ENCODE assay signal across 8 cellular contexts in genomic region chr11:10752061-10752460, GRCh38. TPM values are rescaled to one million over a fixed set of nuclear protein-coding genes. Genes with fewer than 3 reads are reported as not detected.
A peak's percentile ranks its signal among the peaks of the same experiment; 100 is the strongest.
DNase-seq lines count a peak whose midpoint lies in the region; ATAC-seq and TF ChIP-seq lines count a peak whose summit lies in the region.

No MANE protein-coding gene starts in this region.

- H3K27me3 ChIP-seq in testis = no peaks in the 10 kb centered on the region

- no peak for DNase-seq in activated CD4-positive, alpha-beta T cell treated with anti-CD3 and anti-CD28 coated beads, Interleukin-2, amount 10 ng/mL, durations not matched to agents 7 days and 5 days
- DNase-seq in activated CD4-positive, alpha-beta T cell treated with anti-CD3 and anti-CD28 coated beads, Interleukin-2, amount 50 U/mL, for 4 hours = no peak
- DNase-seq in kidney tubule cell (ENCODE audit: low spot score) = peak; percentile 29
- no peak for DNase-seq in testis
- DNase-seq in NCI-H226 = no peak
- DNase-seq in cortex of kidney (lab: John Stamatoyannopoulos, UW) = no peak

- 35 to 39% methylated on average over 2 of the region's 2 CpGs for WGBS in testis, 2 donors

- CTCF ChIA-PET in activated CD4-positive, alpha-beta T cell treated with anti-CD3 and anti-CD28 coated beads, Interleukin-2, amount 10 ng/mL, durations not matched to agents 7 days and 5 days (lab: Charles Lee) = no interaction called here

- H3K27me3 Mint-ChIP-seq in activated CD4-positive, alpha-beta T cell treated with anti-CD3 and anti-CD28 coated beads, Interleukin-2, amount 10 ng/mL, durations not matched to agents 7 days and 5 days = no peaks in the 10 kb centered on the region
- H3K27me3 Mint-ChIP-seq in activated naive CD8-positive, alpha-beta T cell = no peaks in the 10 kb centered on the region

- POLR2A ChIA-PET in activated CD4-positive, alpha-beta T cell treated with anti-CD3 and anti-CD28 coated beads, Interleukin-2, amount 10 ng/mL, durations not matched to agents 7 days and 5 days (lab: Charles Lee) = interaction anchor here (1.7 kb wide), 1 partner anchor 57 kb away, joined by 6 read pairs; the partner anchor contains the start of gene EIF4G2

- no peak for ATAC-seq in HG02884 (IDR thresholded peaks at IDR 0.05; ENCODE audit: unreplicated experiment)

- no peak for TF ChIP-seq POLR2A in testis (IDR thresholded peaks at IDR 0.05)

- peak overlapping the region; percentile 88 for H3K27ac Mint-ChIP-seq in activated CD4-positive, alpha-beta T cell treated with anti-CD3 and anti-CD28 coated beads, Interleukin-2, amount 10 ng/mL, durations not matched to agents 7 days and 5 days
- H3K27ac Mint-ChIP-seq in activated naive CD8-positive, alpha-beta T cell = peak overlapping the region; percentile 92

- peaks cover 5% of the 10 kb centered on the region for H3K4me1 ChIP-seq in testis

- H3K9me3 Mint-ChIP-seq in activated CD4-positive, alpha-beta T cell treated with anti-CD3 and anti-CD28 coated beads, Interleukin-2, amount 10 ng/mL, durations not matched to agents 7 days and 5 days = no peaks in the 10 kb centered on the region
- no peaks in the 10 kb centered on the region for H3K9me3 Mint-ChIP-seq in activated naive CD8-positive, alpha-beta T cell (ENCODE audit: low read depth)

- no peaks in the 10 kb centered on the region for H3K36me3 ChIP-seq in testis (ENCODE audit: low read depth, missing control alignments)

- H3K4me1 Mint-ChIP-seq in activated CD4-positive, alpha-beta T cell treated with anti-CD3 and anti-CD28 coated beads, Interleukin-2, amount 10 ng/mL, durations not matched to agents 7 days and 5 days = peaks cover 32% of the 10 kb centered on the region
- peaks cover 24% of the 10 kb centered on the region for H3K4me1 Mint-ChIP-seq in activated naive CD8-positive, alpha-beta T cell (ENCODE audit: low read depth)

- H3K27ac ChIP-seq in testis = peak overlapping the region in 1 of 2 donors; percentile 98

- intact Hi-C loops in testis (cut with DNase I; ENCODE audit: low total_unique reads) = no loop called here

- H3K4me3 Mint-ChIP-seq in activated CD4-positive, alpha-beta T cell treated with anti-CD3 and anti-CD28 coated beads, Interleukin-2, amount 10 ng/mL, durations not matched to agents 7 days and 5 days = peak overlapping the region; percentile 95
- H3K4me3 Mint-ChIP-seq in activated naive CD8-positive, alpha-beta T cell = peak overlapping the region; percentile 96

- peaks cover 31% of the 10 kb centered on the region for H3K36me3 Mint-ChIP-seq in activated CD4-positive, alpha-beta T cell treated with anti-CD3 and anti-CD28 coated beads, Interleukin-2, amount 10 ng/mL, durations not matched to agents 7 days and 5 days (ENCODE audit: low read depth)
- peaks cover 9% of the 10 kb centered on the region for H3K36me3 Mint-ChIP-seq in activated naive CD8-positive, alpha-beta T cell

- no peak for TF ChIP-seq CTCF in testis (IDR thresholded peaks at IDR 0.05)

- H3K4me3 ChIP-seq in testis = peak overlapping the region; percentile 83 to 88

- no peaks in the 10 kb centered on the region for H3K9me3 ChIP-seq in testis

RNA-seq across cellular contexts. Expression of gene CTR9, which starts 1.0 kb away (rescaled TPM):
- 10 to 100 TPM; 45.3 to 47.0 TPM for total RNA-seq in activated CD4-positive, alpha-beta T cell treated with anti-CD3 and anti-CD28 coated beads, Interleukin-2, amount 10 ng/mL, durations not matched to agents 7 days and 5 days
- total RNA-seq in testis = 10 to 100 TPM; 47.3 to 50.9 TPM
- polyA plus RNA-seq in testis (ENCODE audit: insufficient read depth, low read depth, low replicate concordance) = 48.6 TPM

RNA-seq across cellular contexts. Expression of gene EIF4G2, which starts 56.7 kb away (rescaled TPM):
- 100 to 1,000 TPM; 650 to 817 TPM for total RNA-seq in activated CD4-positive, alpha-beta T cell treated with anti-CD3 and anti-CD28 coated beads, Interleukin-2, amount 10 ng/mL, durations not matched to agents 7 days and 5 days
- 100 to 1,000 TPM; 451 to 519 TPM for total RNA-seq in testis
- polyA plus RNA-seq in testis (ENCODE audit: insufficient read depth, low read depth, low replicate concordance) = 501 TPM

RNA-seq across cellular contexts. Expression of gene IRAG1, which starts 58.5 kb away (rescaled TPM):
- not detected for total RNA-seq in activated CD4-positive, alpha-beta T cell treated with anti-CD3 and anti-CD28 coated beads, Interleukin-2, amount 10 ng/mL, durations not matched to agents 7 days and 5 days
- total RNA-seq in testis = 10 to 100 TPM; 17.7 to 23.1 TPM
- 28.6 TPM for polyA plus RNA-seq in testis (ENCODE audit: insufficient read depth, low read depth, low replicate concordance)

Comparison
In these comparisons a context has a peak if more than half of its experiments do, and no peak if none do; other contexts are left out.
1. RNA of gene IRAG1, which starts 58.5 kb away (total RNA-seq): 17.7 to 23.1 TPM in testis; not detected in activated CD4-positive, alpha-beta T cell treated with anti-CD3 and anti-CD28 coated beads, Interleukin-2, amount 10 ng/mL, durations not matched to agents 7 days and 5 days; every median in the first group is over 10 times any median in the second.